ENCODE assay signal across 23 cellular contexts in genomic region chr19:6473652-6474051, GRCh38. TPM values are rescaled to one million over a fixed set of nuclear protein-coding genes. Genes with fewer than 3 reads are reported as not detected.
A peak's percentile ranks its signal among the peaks of the same experiment; 100 is the strongest.
DNase-seq lines count a peak whose midpoint lies in the region; ATAC-seq and TF ChIP-seq lines count a peak whose summit lies in the region.
"Had no signal": no experiment of that assay in that cellular context is flagged by ENCODE, and none has a peak within 500 bp of the region (broad histone marks: within the 10 kb centered on the region; RNA-seq: fewer than 3 reads in every experiment).

No MANE protein-coding gene starts in this region.

- no peak overlapping the region for H3K27ac ChIP-seq in left lung
- H3K27ac ChIP-seq: BLaER1, SJCRH30 had no signal

- H3K4me1 ChIP-seq in left lung, result no peaks in the 10 kb centered on the region
- H3K4me1 ChIP-seq: BLaER1, SJCRH30 had no signal

- H3K4me3 ChIP-seq in left lung, result no peak overlapping the region
- H3K4me3 ChIP-seq: BLaER1, SJCRH30 had no signal

- TF ChIP-seq CTCF in left lung (IDR thresholded peaks at IDR 0.05), result no peak
- TF ChIP-seq CTCF in type B pancreatic cell (conservative IDR thresholded peaks at IDR 0.05), result no peak

- H3K9me3 ChIP-seq in left lung, result no peaks in the 10 kb centered on the region
- H3K9me3 ChIP-seq: SJCRH30 had no signal

- H3K4me1 Mint-ChIP-seq in type B pancreatic cell (ENCODE audit: unreplicated experiment), result no peaks in the 10 kb centered on the region

- no peaks in the 10 kb centered on the region for H3K9me3 Mint-ChIP-seq in type B pancreatic cell
- H3K9me3 Mint-ChIP-seq: CD8-positive, alpha-beta T cell had no signal

- H3K27me3 ChIP-seq in left lung, result peaks cover 5 to 27% of the 10 kb centered on the region in 2 donors
- H3K27me3 ChIP-seq: BLaER1, SJCRH30 had no signal

- H3K4me3 Mint-ChIP-seq in type B pancreatic cell, result peak overlapping the region; percentile 39
- H3K4me3 Mint-ChIP-seq: CD8-positive, alpha-beta T cell had no signal

- intact Hi-C loops in left lung (cut with DNase I), result no loop called here

- no peaks in the 10 kb centered on the region for H3K36me3 Mint-ChIP-seq in type B pancreatic cell

- H3K27me3 Mint-ChIP-seq in type B pancreatic cell, result peaks cover 12% of the 10 kb centered on the region

- H3K27ac Mint-ChIP-seq in type B pancreatic cell, result no peak overlapping the region

- ATAC-seq in left lung (peak; percentile 7), HG03342 (IDR thresholded peaks at IDR 0.05; ENCODE audit: unreplicated experiment) (no peak), GM21717 (IDR thresholded peaks at IDR 0.05; ENCODE audit: unreplicated experiment) (no peak)
- ATAC-seq: CD8-positive, alpha-beta T cell; HCT116; Panc1 had no signal

- H3K36me3 ChIP-seq in left lung, result peaks cover 0 to 62% of the 10 kb centered on the region in 2 donors
- H3K36me3 ChIP-seq: SJCRH30 had no signal

- DNase-seq in DMS53 (lab: John Stamatoyannopoulos, UW) (peak; percentile 27), DMS53 treated with DMSO at 0.1 percent for 48 hours (lab: John Stamatoyannopoulos, UW; ENCODE audit: unreplicated experiment) (no peak), SW480 (ENCODE audit: low spot score) (peak; percentile 26), left lung (no peak), type B pancreatic cell (ENCODE audit: extremely low spot score, unreplicated experiment) (no peak), NCI-H69 (lab: John Stamatoyannopoulos, UW) (no peak)
- DNase-seq: ACHN; Calu3; CD8-positive, alpha-beta T cell; DMS153; GDM1; Kasumi-1; NCI-H1417; NCI-H187 treated with DMSO at 0.1 percent for 48 hours; SJCRH30 had no signal

RNA-seq across cellular contexts. Expression of gene DENND1C, which starts 7.9 kb away (rescaled TPM):
- total RNA-seq in left lung, result 10 to 100 TPM in 1 of 2 donors, 1 to 10 TPM in 1; 6.7 to 11.8 TPM
- total RNA-seq in type B pancreatic cell (ENCODE audit: low replicate concordance), result 0.93 and 0.94 TPM in 2 replicates
- total RNA-seq: Calu3, MCF 10A, SJCRH30 had no signal

RNA-seq across cellular contexts. Expression of gene CRB3, which starts 9.6 kb away (rescaled TPM):
- total RNA-seq in left lung, result 10 to 100 TPM; 38.1 to 78.8 TPM
- 30.6 and 63.3 TPM in 2 replicates for total RNA-seq in type B pancreatic cell (ENCODE audit: low replicate concordance)
- total RNA-seq: SJCRH30 had no signal

RNA-seq across cellular contexts. Expression of gene SLC25A23, which starts 14.1 kb away (rescaled TPM):
- total RNA-seq in left lung (100 to 1,000 TPM in 1 of 2 donors, 10 to 100 TPM in 1; 57.9 to 118 TPM), type B pancreatic cell (ENCODE audit: low replicate concordance) (67.5 and 86.6 TPM in 2 replicates)

RNA-seq across cellular contexts. Expression of gene TUBB4A, which starts 28.5 kb away (rescaled TPM):
- total RNA-seq in left lung (under 1 TPM; 0.35 to 0.65 TPM), type B pancreatic cell (ENCODE audit: low replicate concordance) (6.8 and 10.9 TPM in 2 replicates)
- total RNA-seq: MCF 10A, SJCRH30 had no signal

RNA-seq across cellular contexts. Expression of gene SLC25A41, which starts 40.1 kb away (rescaled TPM):
- total RNA-seq in left lung (under 1 TPM; 0.31 to 0.58 TPM), type B pancreatic cell (ENCODE audit: low replicate concordance) (1.0 and 1.1 TPM in 2 replicates)
- total RNA-seq: CD8-positive, alpha-beta T cell; H1; MCF 10A; NCI-H460 had no signal

Comparison
In these comparisons a context has a peak if more than half of its experiments do, and no peak if none do; other contexts are left out.
1. DNase-seq: peak in DMS53 (single experiment) and SW480 (single experiment); none in DMS53 treated with DMSO at 0.1 percent for 48 hours (single experiment), left lung (0 of 2), type B pancreatic cell (single experiment) and NCI-H69 (single experiment).